ENCODE assay signal across 8 cellular contexts in genomic region chr1:25819496-25820246, GRCh38. TPM values are rescaled to one million over a fixed set of nuclear protein-coding genes. Genes with fewer than 3 reads are reported as not detected.
A peak's percentile ranks its signal among the peaks of the same experiment; 100 is the strongest.
DNase-seq lines count a peak whose midpoint lies in the region; FAIRE-seq and TF ChIP-seq lines count a peak whose summit lies in the region.

MTFR1L (plus strand) TSS chr1:25819954; CDS start chr1:25823105, 3,151 bp downstream.

- peaks cover 22% of the 10 kb centered on the region for H3K36me3 ChIP-seq in muscle layer of colon (ENCODE audit: insufficient read depth, low read length)

- no peak for FAIRE-seq in D721Med (lab: Jason Lieb, UNC)

- peak within 1 kb of the TSS; percentile 98 for H3K27ac ChIP-seq in muscle layer of colon (ENCODE audit: low read depth, low read length)

- peak within 1 kb of the TSS; percentile 84 for H3K9ac ChIP-seq in muscle layer of colon (ENCODE audit: low read length)

- H3K27me3 ChIP-seq in muscle layer of colon (ENCODE audit: control insufficient read depth in 1 of 2, insufficient read depth in 2 of 2, low read length in 2 of 2) = no peaks in the 10 kb centered on the region

- DNase-seq in D721Med (ENCODE audit: insufficient read length, low spot score) (peak; percentile 86), GM20000 (ENCODE audit: low spot score) (peak; percentile 98), HT1080 (ENCODE audit: low read depth) (peak; percentile 75), OCI-M1 (lab: John Stamatoyannopoulos, UW) (peak; percentile 87), activated T-cell treated with anti-CD3 and anti-CD28 coated beads for 48 hours (ENCODE audit: low read depth) (peak; percentile 93), erythroblast (lab: John Stamatoyannopoulos, UW) (peak; percentile 90 to 92)
- DNase-seq in stimulated activated CD8-positive, alpha-beta memory T cell treated with anti-CD3 and anti-CD28 coated beads, Interleukin-7, amount 100 ng/mL, for 24 hours (ENCODE audit: low read depth) = peak; percentile 89

- no peak for TF ChIP-seq CTCF in D721Med (IDR thresholded peaks at IDR 0.05; ENCODE audit: insufficient read depth, missing control alignments)
- no peak for TF ChIP-seq CTCF in GM20000 (IDR thresholded peaks at IDR 0.05; ENCODE audit: extremely low read depth, missing control alignments)

- H3K9me3 ChIP-seq in muscle layer of colon (ENCODE audit: low read length) = no peaks in the 10 kb centered on the region

- TF ChIP-seq POLR2A in erythroblast (IDR thresholded peaks at IDR 0.05; ENCODE audit: low read length) = peak; percentile 73

- peak within 1 kb of the TSS; percentile 88 to 98 for H3K4me3 ChIP-seq in muscle layer of colon (ENCODE audit: low read depth in 1 of 2, low read length in 2 of 2)

- peaks cover 30% of the 10 kb centered on the region for H3K4me1 ChIP-seq in muscle layer of colon (ENCODE audit: insufficient read depth, low read length)

RNA-seq across cellular contexts. Expression of gene MTFR1L, which starts in this region (rescaled TPM):
- total RNA-seq in HT1080 (2014; rRNA removed; shearing (Covaris generic)) = 43.4 and 47.5 TPM in 2 replicates
- 38.5 and 38.7 TPM in 2 replicates for polyA plus RNA-seq in HT1080 (2015; cell fraction: cytosol; rRNA removed)
- polyA plus RNA-seq in HT1080 (2015; cell fraction: nucleus; rRNA removed) = 63.5 and 65.7 TPM in 2 replicates

Comparison
In these comparisons a context has a peak if more than half of its experiments do, and no peak if none do; other contexts are left out.
1. Peak in every context shown above with its lines: DNase-seq, H3K4me3 ChIP-seq and H3K27ac ChIP-seq.